ENCODE assay signal across 20 cellular contexts in genomic region chr19:18698321-18699167, GRCh38. TPM values are rescaled to one million over a fixed set of nuclear protein-coding genes. Genes with fewer than 3 reads are reported as not detected.
DNase-seq lines count a peak whose midpoint lies in the region; ATAC-seq and TF ChIP-seq lines count a peak whose summit lies in the region.
"Had no signal": no experiment of that assay in that cellular context is flagged by ENCODE, and none has a peak within 500 bp of the region (broad histone marks: within the 10 kb centered on the region; RNA-seq: fewer than 3 reads in every experiment).

No MANE protein-coding gene starts in this region.

- H3K36me3 ChIP-seq in suprapubic skin, result no peaks in the 10 kb centered on the region
- H3K36me3 ChIP-seq: esophagus muscularis mucosa, heart right ventricle had no signal

- H3K27me3 ChIP-seq in suprapubic skin, result no peaks in the 10 kb centered on the region
- H3K27me3 ChIP-seq: esophagus muscularis mucosa, heart right ventricle had no signal

- TF ChIP-seq EP300 in Ishikawa (IDR thresholded peaks at IDR 0.05; ENCODE audit: borderline replicate concordance), result peak; percentile 96
- no peak for TF ChIP-seq EP300 in suprapubic skin (IDR thresholded peaks at IDR 0.05)

- H3K4me1 Mint-ChIP-seq in activated T-helper 2 cell treated with anti-CD3 and anti-CD28 coated beads, Interferon-gamma antibody, Interleukin-2, Interleukin-4, amounts not matched to agents 10 μg/mL and 5 μg/mL and 100 μg/mL, durations not matched to agents 14 hours and 24 hours and 36 hours (ENCODE audit: low read depth), result peaks cover 19% of the 10 kb centered on the region
- H3K4me1 Mint-ChIP-seq in naive thymus-derived CD8-positive, alpha-beta T cell, result peaks cover 21 to 59% (median 44%) of the 10 kb centered on the region in 4 donors
- H3K4me1 Mint-ChIP-seq in activated CD4-positive, alpha-beta memory T cell treated with anti-CD3 and anti-CD28 coated beads, Interleukin-2, amount 10 ng/mL, durations not matched to agents 7 days and 5 days, result peaks cover 24% of the 10 kb centered on the region

- POLR2A ChIA-PET in naive thymus-derived CD8-positive, alpha-beta T cell (lab: Charles Lee), result interaction anchor here (2.1 to 3.0 kb wide), 2 partner anchors 14 to 110 kb away, joined by 13 to 21 read pairs; partner anchors contain the start of gene REX1BD
- POLR2A ChIA-PET in activated CD4-positive, alpha-beta memory T cell treated with anti-CD3 and anti-CD28 coated beads, Interleukin-2, amount 10 ng/mL, durations not matched to agents 7 days and 5 days (lab: Charles Lee), result interaction anchor here (0.8 kb wide), 1 partner anchor 133 kb away, joined by 4 read pairs; the partner anchor contains the start of gene UPF1

- TF ChIP-seq CTCF in suprapubic skin (IDR thresholded peaks at IDR 0.05), result no peak

- TF ChIP-seq RAD21 in Ishikawa (IDR thresholded peaks at IDR 0.05; ENCODE audit: low read depth), result peak; percentile 22; the same call in 1 of the 2 replicates

- no peak overlapping the region for H3K27ac Mint-ChIP-seq in activated T-helper 2 cell treated with anti-CD3 and anti-CD28 coated beads, Interferon-gamma antibody, Interleukin-2, Interleukin-4, amounts not matched to agents 10 μg/mL and 5 μg/mL and 100 μg/mL, durations not matched to agents 14 hours and 24 hours and 36 hours
- H3K27ac Mint-ChIP-seq in naive thymus-derived CD8-positive, alpha-beta T cell, result peak overlapping the region in 9 of 10 donors; percentile 91 to 98 (median 96)
- H3K27ac Mint-ChIP-seq in activated CD4-positive, alpha-beta memory T cell treated with anti-CD3 and anti-CD28 coated beads, Interleukin-2, amount 10 ng/mL, durations not matched to agents 7 days and 5 days, result no peak overlapping the region

- H3K9me3 Mint-ChIP-seq in activated T-helper 2 cell treated with anti-CD3 and anti-CD28 coated beads, Interferon-gamma antibody, Interleukin-2, Interleukin-4, amounts not matched to agents 10 μg/mL and 5 μg/mL and 100 μg/mL, durations not matched to agents 14 hours and 24 hours and 36 hours, result no peaks in the 10 kb centered on the region
- no peaks in the 10 kb centered on the region for H3K9me3 Mint-ChIP-seq in naive thymus-derived CD8-positive, alpha-beta T cell
- no peaks in the 10 kb centered on the region for H3K9me3 Mint-ChIP-seq in activated CD4-positive, alpha-beta memory T cell treated with anti-CD3 and anti-CD28 coated beads, Interleukin-2, amount 10 ng/mL, durations not matched to agents 7 days and 5 days

- DNase-seq in NCI-H2081 (lab: John Stamatoyannopoulos, UW) (peak; percentile 18 to 63), NCI-H2081 treated with DMSO at 0.1 percent for 48 hours (lab: John Stamatoyannopoulos, UW) (no peak), suprapubic skin (ENCODE audit: low spot score in 2 of 2) (no peak)
- DNase-seq in activated T-helper 2 cell treated with anti-CD3 and anti-CD28 coated beads, Interferon-gamma antibody, Interleukin-2, Interleukin-4, amounts not matched to agents 10 μg/mL and 5 μg/mL and 100 μg/mL, durations not matched to agents 14 hours and 24 hours and 36 hours (ENCODE audit: low spot score), result no peak
- no peak for DNase-seq in naive thymus-derived CD8-positive, alpha-beta T cell
- no peak for DNase-seq in activated CD4-positive, alpha-beta memory T cell treated with anti-CD3 and anti-CD28 coated beads, Interleukin-2, amount 10 ng/mL, durations not matched to agents 7 days and 5 days
- DNase-seq: activated CD4-positive, alpha-beta T cell treated with anti-CD3 and anti-CD28 coated beads for 1 hour; activated CD8-positive, alpha-beta memory T cell treated with anti-CD3 and anti-CD28 coated beads, Interleukin-2, amount 50 U/mL, for 4 hours; activated naive CD4-positive, alpha-beta T cell treated with Interleukin-2 at 50 U/mL for 16 hours; dermis blood vessel endothelial cell; HCEC 1CT; heart right ventricle; KG1; midbrain; stimulated activated naive CD4-positive, alpha-beta T cell treated with Interleukin-2 at 50 U/mL for 16 hours had no signal

- no peaks in the 10 kb centered on the region for H3K9me3 ChIP-seq in suprapubic skin
- H3K9me3 ChIP-seq: esophagus muscularis mucosa, heart right ventricle had no signal

- peaks cover 24% of the 10 kb centered on the region for H3K4me1 ChIP-seq in suprapubic skin

- WGBS in suprapubic skin, result 95% methylated on average over 9 of the region's 18 CpGs

- peak overlapping the region; percentile 39 for H3K4me3 Mint-ChIP-seq in activated T-helper 2 cell treated with anti-CD3 and anti-CD28 coated beads, Interferon-gamma antibody, Interleukin-2, Interleukin-4, amounts not matched to agents 10 μg/mL and 5 μg/mL and 100 μg/mL, durations not matched to agents 14 hours and 24 hours and 36 hours (ENCODE audit: low read depth)
- peak overlapping the region in 9 of 10 donors; percentile 85 to 95 (median 91) for H3K4me3 Mint-ChIP-seq in naive thymus-derived CD8-positive, alpha-beta T cell
- no peak overlapping the region for H3K4me3 Mint-ChIP-seq in activated CD4-positive, alpha-beta memory T cell treated with anti-CD3 and anti-CD28 coated beads, Interleukin-2, amount 10 ng/mL, durations not matched to agents 7 days and 5 days

- peaks cover 3% of the 10 kb centered on the region for H3K27me3 Mint-ChIP-seq in activated T-helper 2 cell treated with anti-CD3 and anti-CD28 coated beads, Interferon-gamma antibody, Interleukin-2, Interleukin-4, amounts not matched to agents 10 μg/mL and 5 μg/mL and 100 μg/mL, durations not matched to agents 14 hours and 24 hours and 36 hours (ENCODE audit: low read depth)
- H3K27me3 Mint-ChIP-seq in naive thymus-derived CD8-positive, alpha-beta T cell, result no peaks in the 10 kb centered on the region
- no peaks in the 10 kb centered on the region for H3K27me3 Mint-ChIP-seq in activated CD4-positive, alpha-beta memory T cell treated with anti-CD3 and anti-CD28 coated beads, Interleukin-2, amount 10 ng/mL, durations not matched to agents 7 days and 5 days

- intact Hi-C loops in activated T-helper 2 cell treated with anti-CD3 and anti-CD28 coated beads, Interferon-gamma antibody, Interleukin-2, Interleukin-4, amounts not matched to agents 10 μg/mL and 5 μg/mL and 100 μg/mL, durations not matched to agents 14 hours and 24 hours and 36 hours (cut with micrococcal nuclease), result no loop called here

- TF ChIP-seq POLR2A in suprapubic skin (IDR thresholded peaks at IDR 0.05), result no peak

- H3K27ac ChIP-seq in suprapubic skin, result no peak overlapping the region
- H3K27ac ChIP-seq: heart right ventricle, parathyroid adenoma had no signal

- CTCF ChIA-PET in activated CD4-positive, alpha-beta memory T cell treated with anti-CD3 and anti-CD28 coated beads, Interleukin-2, amount 10 ng/mL, durations not matched to agents 7 days and 5 days (lab: Charles Lee), result no interaction called here

- ATAC-seq in naive thymus-derived CD8-positive, alpha-beta T cell, result no peak
- no peak for ATAC-seq in GM18868 (IDR thresholded peaks at IDR 0.05; ENCODE audit: unreplicated experiment)

- no peaks in the 10 kb centered on the region for H3K36me3 Mint-ChIP-seq in activated T-helper 2 cell treated with anti-CD3 and anti-CD28 coated beads, Interferon-gamma antibody, Interleukin-2, Interleukin-4, amounts not matched to agents 10 μg/mL and 5 μg/mL and 100 μg/mL, durations not matched to agents 14 hours and 24 hours and 36 hours (ENCODE audit: low read depth)
- no peaks in the 10 kb centered on the region for H3K36me3 Mint-ChIP-seq in naive thymus-derived CD8-positive, alpha-beta T cell
- no peaks in the 10 kb centered on the region for H3K36me3 Mint-ChIP-seq in activated CD4-positive, alpha-beta memory T cell treated with anti-CD3 and anti-CD28 coated beads, Interleukin-2, amount 10 ng/mL, durations not matched to agents 7 days and 5 days (ENCODE audit: low read depth)

- no peak overlapping the region for H3K4me3 ChIP-seq in suprapubic skin
- H3K4me3 ChIP-seq: esophagus muscularis mucosa, heart right ventricle, smooth muscle cell had no signal

TF ChIP-seq in Ishikawa, 13 proteins besides CTCF, POLR2A, EP300 and RAD21 (continues in another document):
- TF ChIP-seq NFIC (IDR thresholded peaks at IDR 0.05), result peak; percentile 96
- no peak; the same call in 1 of the 2 replicates for TF ChIP-seq TAF1 (IDR thresholded peaks at IDR 0.05; ENCODE audit: low read depth)
- TF ChIP-seq FOXM1 (IDR thresholded peaks at IDR 0.05; ENCODE audit: borderline replicate concordance, low read depth), result peak; percentile 76; the same call in 1 of the 2 replicates
- peak; percentile 37; the same call in 1 of the 2 replicates for TF ChIP-seq CEBPB (IDR thresholded peaks at IDR 0.05)
- TF ChIP-seq CREB1 (IDR thresholded peaks at IDR 0.05; ENCODE audit: low read depth), result no peak
- TF ChIP-seq EGR1 (IDR thresholded peaks at IDR 0.05), result no peak

RNA-seq across cellular contexts. Expression of gene CRTC1, which starts 15.1 kb away (rescaled TPM):
- 6.4 and 7.0 TPM in 2 replicates for total RNA-seq in activated T-helper 2 cell treated with anti-CD3 and anti-CD28 coated beads, Interferon-gamma antibody, Interleukin-2, Interleukin-4, amounts not matched to agents 10 μg/mL and 5 μg/mL and 100 μg/mL, durations not matched to agents 14 hours and 24 hours and 36 hours
- total RNA-seq in naive thymus-derived CD8-positive, alpha-beta T cell, result 10 to 100 TPM; 24.2 to 25.7 TPM
- polyA plus RNA-seq in naive thymus-derived CD8-positive, alpha-beta T cell, result 1 to 10 TPM; 1.2 to 2.0 (median 1.9) TPM
- 1 to 10 TPM; 5.3 TPM for total RNA-seq in activated CD4-positive, alpha-beta memory T cell treated with anti-CD3 and anti-CD28 coated beads, Interleukin-2, amount 10 ng/mL, durations not matched to agents 7 days and 5 days
- 1 to 10 TPM; 4.1 to 6.3 (median 4.7) TPM for total RNA-seq in suprapubic skin

Comparison
In these comparisons a context has a peak if more than half of its experiments do, and no peak if none do; other contexts are left out.
1. DNase-seq: peak in NCI-H2081 (2 of 2); none in NCI-H2081 treated with DMSO at 0.1 percent for 48 hours (single experiment), activated T-helper 2 cell treated with anti-CD3 and anti-CD28 coated beads, Interferon-gamma antibody, Interleukin-2, Interleukin-4, amounts not matched to agents 10 μg/mL and 5 μg/mL and 100 μg/mL, durations not matched to agents 14 hours and 24 hours and 36 hours (single experiment), naive thymus-derived CD8-positive, alpha-beta T cell (0 of 10), activated CD4-positive, alpha-beta memory T cell treated with anti-CD3 and anti-CD28 coated beads, Interleukin-2, amount 10 ng/mL, durations not matched to agents 7 days and 5 days (single experiment) and suprapubic skin (0 of 2).
2. H3K27ac Mint-ChIP-seq: peak in naive thymus-derived CD8-positive, alpha-beta T cell (9 of 10); none in activated T-helper 2 cell treated with anti-CD3 and anti-CD28 coated beads, Interferon-gamma antibody, Interleukin-2, Interleukin-4, amounts not matched to agents 10 μg/mL and 5 μg/mL and 100 μg/mL, durations not matched to agents 14 hours and 24 hours and 36 hours (single experiment) and activated CD4-positive, alpha-beta memory T cell treated with anti-CD3 and anti-CD28 coated beads, Interleukin-2, amount 10 ng/mL, durations not matched to agents 7 days and 5 days (single experiment).